In genomic region chr7:150787321-150788281, GRCh38 we compare ENCODE assay signal across 9 cellular contexts. TPM values are rescaled to one million over a fixed set of nuclear protein-coding genes. Genes with fewer than 3 reads are reported as not detected.
DNase-seq lines count a peak whose midpoint lies in the region; ATAC-seq and TF ChIP-seq lines count a peak whose summit lies in the region.
"Had no signal": no experiment of that assay in that cellular context is flagged by ENCODE, and none has a peak within 500 bp of the region (broad histone marks: within the 10 kb centered on the region; RNA-seq: fewer than 3 reads in every experiment).

No MANE protein-coding gene starts in this region.

- H3K4me3 Mint-ChIP-seq in osteocyte (ENCODE audit: unreplicated experiment), result no peak overlapping the region
- no peak overlapping the region for H3K4me3 Mint-ChIP-seq in glutamatergic neuron (ENCODE audit: unreplicated experiment)
- no peak overlapping the region for H3K4me3 Mint-ChIP-seq in activated naive CD8-positive, alpha-beta T cell treated with anti-CD3 and anti-CD28 coated beads for 36 hours

- H3K4me3 ChIP-seq in GM12865 (ENCODE audit: low read depth, low read length), result no peak overlapping the region
- H3K4me3 ChIP-seq in epithelial cell of proximal tubule (ENCODE audit: low read depth, low read length), result no peak overlapping the region
- peak overlapping the region; percentile 29 for H3K4me3 ChIP-seq in trophoblast cell (ENCODE audit: low read depth, low read length)

- H2AFZ ChIP-seq in trophoblast cell (ENCODE audit: insufficient read depth, low read length, poor library complexity), result no peak overlapping the region

- H3K79me1 ChIP-seq in trophoblast cell (ENCODE audit: low read length), result no peaks in the 10 kb centered on the region

- H3K4me1 ChIP-seq in trophoblast cell (ENCODE audit: control insufficient read depth in 1 of 2, insufficient read depth in 2 of 2, low read length in 2 of 2), result peaks cover 0 to 3% of the 10 kb centered on the region in 2 experiments

- H3K14ac ChIP-seq in trophoblast cell (ENCODE audit: low read length), result no peak overlapping the region

- H3K4me2 ChIP-seq in trophoblast cell (ENCODE audit: low read length), result no peak overlapping the region

- H2BK5ac ChIP-seq in trophoblast cell (ENCODE audit: low read depth, low read length, poor library complexity), result no peak overlapping the region

- TF ChIP-seq CTCF in GM12865 (IDR thresholded peaks at IDR 0.05; ENCODE audit: insufficient read depth, low read depth, low read length, missing control alignments) (no peak), epithelial cell of proximal tubule (conservative IDR thresholded peaks at IDR 0.05; ENCODE audit: low read depth, low read length) (peak; percentile 28), osteocyte (IDR thresholded peaks at IDR 0.05) (no peak), glutamatergic neuron (IDR thresholded peaks at IDR 0.05; ENCODE audit: partially characterized antibody, unreplicated experiment) (no peak)

- H3K36me3 Mint-ChIP-seq in osteocyte (ENCODE audit: unreplicated experiment) (no peaks in the 10 kb centered on the region), glutamatergic neuron (ENCODE audit: unreplicated experiment) (no peaks in the 10 kb centered on the region)
- no peaks in the 10 kb centered on the region for H3K36me3 Mint-ChIP-seq in activated naive CD8-positive, alpha-beta T cell treated with anti-CD3 and anti-CD28 coated beads for 36 hours

- H3K27ac ChIP-seq in trophoblast cell (ENCODE audit: low read depth, low read length), result no peak overlapping the region

- no peak overlapping the region for H4K8ac ChIP-seq in trophoblast cell (ENCODE audit: low read depth, low read length)

- H3K27me3 ChIP-seq in trophoblast cell (ENCODE audit: insufficient read depth, low read length), result no peaks in the 10 kb centered on the region

- H3K27ac Mint-ChIP-seq in osteocyte (ENCODE audit: unreplicated experiment) (no peak overlapping the region), glutamatergic neuron (ENCODE audit: unreplicated experiment) (no peak overlapping the region)
- no peak overlapping the region for H3K27ac Mint-ChIP-seq in activated naive CD8-positive, alpha-beta T cell treated with anti-CD3 and anti-CD28 coated beads for 36 hours

- WGBS in trophoblast cell (ENCODE audit: extremely low coverage, insufficient coverage, insufficient read length), result no CpG with 5 or more reads among the region's 10 CpGs

- H3K4me1 Mint-ChIP-seq in osteocyte (ENCODE audit: unreplicated experiment), result no peaks in the 10 kb centered on the region
- no peaks in the 10 kb centered on the region for H3K4me1 Mint-ChIP-seq in glutamatergic neuron (ENCODE audit: low read depth, unreplicated experiment)
- peaks cover 3% of the 10 kb centered on the region for H3K4me1 Mint-ChIP-seq in activated naive CD8-positive, alpha-beta T cell treated with anti-CD3 and anti-CD28 coated beads for 36 hours

- H3K9me3 ChIP-seq in trophoblast cell (ENCODE audit: insufficient read depth, low read depth, low read length), result no peaks in the 10 kb centered on the region

- no peaks in the 10 kb centered on the region for H3K36me3 ChIP-seq in trophoblast cell (ENCODE audit: control insufficient read depth in 1 of 2, insufficient read depth in 2 of 2, low read length in 2 of 2)

- H4K91ac ChIP-seq in trophoblast cell (ENCODE audit: low read depth, low read length), result no peak overlapping the region

- no peak overlapping the region for H3K9ac ChIP-seq in trophoblast cell (ENCODE audit: low read length)

- H3K79me2 ChIP-seq in trophoblast cell (ENCODE audit: control insufficient read depth, insufficient read depth, low read length, poor library complexity), result no peaks in the 10 kb centered on the region

- DNase-seq in GM12865 (ENCODE audit: low read depth), result peak; percentile 48
- peak in 2 of 3 experiments; percentile 39 to 62 for DNase-seq in NCI-H1417 (lab: John Stamatoyannopoulos, UW)
- DNase-seq in epithelial cell of proximal tubule (ENCODE audit: low read depth), result no peak
- peak in 1 of 2 donors; percentile 39 for DNase-seq in trophoblast cell
- no peak for DNase-seq in osteocyte (ENCODE audit: extremely low spot score, unreplicated experiment)
- DNase-seq in glutamatergic neuron, result no peak
- no peak for DNase-seq in activated naive CD8-positive, alpha-beta T cell treated with anti-CD3 and anti-CD28 coated beads for 36 hours

- H2AK5ac ChIP-seq in trophoblast cell (ENCODE audit: low read length), result no peak overlapping the region

- H3K9me3 Mint-ChIP-seq in osteocyte (ENCODE audit: unreplicated experiment) (no peaks in the 10 kb centered on the region), glutamatergic neuron (ENCODE audit: unreplicated experiment) (no peaks in the 10 kb centered on the region)
- no peaks in the 10 kb centered on the region for H3K9me3 Mint-ChIP-seq in activated naive CD8-positive, alpha-beta T cell treated with anti-CD3 and anti-CD28 coated beads for 36 hours

- H4K12ac ChIP-seq in trophoblast cell (ENCODE audit: low read depth, low read length), result no peak overlapping the region

- H2BK12ac ChIP-seq in trophoblast cell (ENCODE audit: low read length), result no peak overlapping the region

- H2BK120ac ChIP-seq in trophoblast cell (ENCODE audit: insufficient read depth, low read length, poor library complexity), result no peak overlapping the region

- no peak overlapping the region for H3K18ac ChIP-seq in trophoblast cell (ENCODE audit: low read length)

- no peak overlapping the region for H3K23ac ChIP-seq in trophoblast cell (ENCODE audit: low read length)

- H3K27me3 Mint-ChIP-seq in osteocyte (ENCODE audit: unreplicated experiment), result peaks cover 7% of the 10 kb centered on the region
- H3K27me3 Mint-ChIP-seq in glutamatergic neuron (ENCODE audit: unreplicated experiment), result peaks cover 3% of the 10 kb centered on the region
- H3K27me3 Mint-ChIP-seq in activated naive CD8-positive, alpha-beta T cell treated with anti-CD3 and anti-CD28 coated beads for 36 hours, result peaks cover 6% of the 10 kb centered on the region

- ATAC-seq in GM21515 (IDR thresholded peaks at IDR 0.05; ENCODE audit: unreplicated experiment), result no peak

- no peak overlapping the region for H3K4ac ChIP-seq in trophoblast cell (ENCODE audit: low read depth, low read length)

RNA-seq across cellular contexts. Expression of gene TMEM176B, which starts 12.6 kb away (rescaled TPM):
- total RNA-seq in epithelial cell of proximal tubule (1.7 TPM in 1 of 2 replicates, not detected in the other), osteocyte (not detected in 2 replicates), glutamatergic neuron (ENCODE audit: unreplicated experiment) (0.44 TPM)
- polyA plus RNA-seq in trophoblast cell (2013), result 2.4 TPM in 2 replicates
- total RNA-seq in activated naive CD8-positive, alpha-beta T cell treated with anti-CD3 and anti-CD28 coated beads for 36 hours, result not detected

RNA-seq across cellular contexts. Expression of gene TMEM176A, which starts 13.0 kb away (rescaled TPM):
- 12.4 TPM in 1 of 2 replicates, not detected in the other for total RNA-seq in epithelial cell of proximal tubule
- 1.7 and 1.8 TPM in 2 replicates for polyA plus RNA-seq in trophoblast cell (2013)
- not detected in 2 replicates for total RNA-seq in osteocyte
- total RNA-seq in glutamatergic neuron (ENCODE audit: unreplicated experiment), result 1.3 TPM
- not detected for total RNA-seq in activated naive CD8-positive, alpha-beta T cell treated with anti-CD3 and anti-CD28 coated beads for 36 hours

RNA-seq across cellular contexts. Expression of gene GIMAP5, which starts 50.4 kb away (rescaled TPM):
- total RNA-seq in epithelial cell of proximal tubule (not detected in 2 replicates), osteocyte (not detected in 2 replicates), glutamatergic neuron (ENCODE audit: unreplicated experiment) (not detected)
- polyA plus RNA-seq in trophoblast cell (2013), result not detected in 2 replicates
- total RNA-seq in activated naive CD8-positive, alpha-beta T cell treated with anti-CD3 and anti-CD28 coated beads for 36 hours, result 10 to 100 TPM; 47.1 to 48.2 TPM
- total RNA-seq: fibroblast of lung had no signal
- polyA plus RNA-seq: fibroblast of lung had no signal

Comparison
In these comparisons a context has a peak if more than half of its experiments do, and no peak if none do; other contexts are left out.
1. DNase-seq: peak in GM12865 (single experiment) and NCI-H1417 (2 of 3); none in epithelial cell of proximal tubule (single experiment), osteocyte (single experiment), glutamatergic neuron (single experiment) and activated naive CD8-positive, alpha-beta T cell treated with anti-CD3 and anti-CD28 coated beads for 36 hours (single experiment).
2. RNA of gene GIMAP5, which starts 50.4 kb away (total RNA-seq): 47.1 to 48.2 TPM in activated naive CD8-positive, alpha-beta T cell treated with anti-CD3 and anti-CD28 coated beads for 36 hours; not detected in epithelial cell of proximal tubule, not detected in osteocyte and not detected in glutamatergic neuron (single experiment); every median in the first group is over 10 times any median in the second.